ENCODE assay signal across 14 cellular contexts in genomic region chr20:1383621-1384404, GRCh38. TPM values are rescaled to one million over a fixed set of nuclear protein-coding genes. Genes with fewer than 3 reads are reported as not detected.
A peak's percentile ranks its signal among the peaks of the same experiment; 100 is the strongest.
DNase-seq lines count a peak whose midpoint lies in the region; ATAC-seq, FAIRE-seq and TF ChIP-seq lines count a peak whose summit lies in the region.
"Had no signal": no experiment of that assay in that cellular context is flagged by ENCODE, and none has a peak within 500 bp of the region (broad histone marks: within the 10 kb centered on the region; RNA-seq: fewer than 3 reads in every experiment).

No MANE protein-coding gene starts in this region.

- no peak for TF ChIP-seq POLR2A in HepG2 (IDR thresholded peaks at IDR 0.05; ENCODE audit: insufficient read depth in 1 of 2, low read depth in 2 of 2, low read length in 2 of 2)
- TF ChIP-seq POLR2A in right lobe of liver (IDR thresholded peaks at IDR 0.05), result no peak

- TF ChIP-seq EP300 in HepG2 (IDR thresholded peaks at IDR 0.05; ENCODE audit: low read depth in 2 of 2, low read length in 2 of 2) (no peak), HepG2 (CRISPR knock-in tag; IDR thresholded peaks at IDR 0.05; ENCODE audit: borderline replicate concordance) (no peak)

- H4K20me1 ChIP-seq in HepG2 (ENCODE audit: insufficient read depth, low read length), result peaks cover 90% of the 10 kb centered on the region

- ATAC-seq in HepG2, result peak; percentile 61
- no peak for ATAC-seq in right lobe of liver
- ATAC-seq: Right ventricle myocardium inferior had no signal

- no peak overlapping the region for H2AFZ ChIP-seq in HepG2 (ENCODE audit: low read length)
- H2AFZ ChIP-seq: GM23248 had no signal

- intact Hi-C loops in HepG2 (cut with micrococcal nuclease; ENCODE audit: unreplicated experiment), result no loop called here
- intact Hi-C loops in right lobe of liver (cut with DNase I), result loop anchor here in 1 of 2 donors (10.0 kb wide), 1 partner anchor 59 kb away; the partner anchor contains the start of gene SDCBP2

- CTCF ChIA-PET in HepG2 (lab: Yijun Ruan, JAX; ENCODE audit: low intra/inter-chr PET ratio, low total read pairs), result no interaction called here

- H3K27ac Mint-ChIP-seq in endothelial cell (ENCODE audit: unreplicated experiment) (peak overlapping the region; percentile 20), mesothelial cell of epicardium (no peak overlapping the region)

- H3K9ac ChIP-seq in HepG2 (ENCODE audit: insufficient read depth, low read depth, low read length), result no peak overlapping the region

- peaks cover 98% of the 10 kb centered on the region for H3K79me2 ChIP-seq in HepG2 (ENCODE audit: insufficient read depth, low read length)

- H3K4me1 ChIP-seq in HepG2 (ENCODE audit: insufficient read depth, low read length), result peaks cover 72% of the 10 kb centered on the region
- H3K4me1 ChIP-seq in right lobe of liver, result peaks cover 0 to 26% (median 10%) of the 10 kb centered on the region in 4 donors

- H3K27ac ChIP-seq in HepG2 (ENCODE audit: extremely low read length, insufficient read depth, low read length) (no peak overlapping the region), right lobe of liver (no peak overlapping the region)

- H3K4me2 ChIP-seq in HepG2 (ENCODE audit: low read depth, low read length), result no peak overlapping the region

- 79% methylated on average over 5 of the region's 5 CpGs for WGBS in HepG2 (ENCODE audit: low lambda C conversion rate)
- WGBS in right lobe of liver (ENCODE audit: insufficient coverage, low coverage, low lambda C conversion rate, missing lambda C conversion rate), result 82% methylated on average over 4 of the region's 5 CpGs

- POLR2A ChIA-PET in HepG2 (lab: Yijun Ruan, JAX), result interaction anchor here (1.2 to 2.7 kb wide), 4 partner anchors 8 to 59 kb away, joined by 3 to 20 read pairs (median 8); partner anchors contain the start of gene FKBP1A

- peaks cover 16 to 44% of the 10 kb centered on the region in 2 experiments for H3K36me3 ChIP-seq in HepG2 (replicated peaks in 1 of 2; ENCODE audit: control insufficient read depth in 1 of 2, insufficient read depth in 2 of 2, low read length in 2 of 2)
- H3K36me3 ChIP-seq in right lobe of liver, result no peaks in the 10 kb centered on the region

- in situ Hi-C loops in HepG2 (cut with HindIII; ENCODE audit: extremely low pct_ligation_motif_present, low pct_unique_long_range_greater_than_20kb), result no loop called here
- in situ Hi-C loops in G401 (cut with HindIII; ENCODE audit: low sequenced_read_pairs), result no loop called here

- DNase-seq in HepG2 (ENCODE audit: low spot score) (no peak), right lobe of liver (no peak), NCI-H345 (lab: John Stamatoyannopoulos, UW) (peak; percentile 88), endothelial cell (ENCODE audit: low spot score) (no peak), NCI-H226 (no peak), DMS 273 treated with DMSO at 0.1 percent for 48 hours (lab: John Stamatoyannopoulos, UW) (no peak), G401 (ENCODE audit: low spot score) (no peak), mesothelial cell of epicardium (ENCODE audit: low spot score in 2 of 2, unreplicated experiment in 2 of 2) (no peak)
- DNase-seq: ACHN; activated CD4-positive, alpha-beta T cell treated with anti-CD3 and anti-CD28 coated beads for 36 hours; Caco-2 had no signal

- FAIRE-seq in HepG2 (lab: Jason Lieb, UNC), result no peak

- H3K27me3 Mint-ChIP-seq in endothelial cell (ENCODE audit: unreplicated experiment) (peaks cover 1% of the 10 kb centered on the region), mesothelial cell of epicardium (ENCODE audit: low read depth) (no peaks in the 10 kb centered on the region)
- H3K27me3 Mint-ChIP-seq: activated CD4-positive, alpha-beta T cell treated with anti-CD3 and anti-CD28 coated beads for 36 hours had no signal

- no peaks in the 10 kb centered on the region for H3K9me3 ChIP-seq in HepG2 (ENCODE audit: low read length)
- H3K9me3 ChIP-seq in right lobe of liver, result no peaks in the 10 kb centered on the region
- H3K9me3 ChIP-seq: Caco-2 had no signal

- H3K4me1 Mint-ChIP-seq in endothelial cell (ENCODE audit: unreplicated experiment), result peaks cover 91% of the 10 kb centered on the region
- peaks cover 4% of the 10 kb centered on the region for H3K4me1 Mint-ChIP-seq in mesothelial cell of epicardium

- H3K4me3 Mint-ChIP-seq in endothelial cell (ENCODE audit: unreplicated experiment) (no peak overlapping the region), mesothelial cell of epicardium (no peak overlapping the region)
- H3K4me3 Mint-ChIP-seq: activated CD4-positive, alpha-beta T cell treated with anti-CD3 and anti-CD28 coated beads for 36 hours; neural crest cell had no signal

- H3K36me3 Mint-ChIP-seq in endothelial cell (ENCODE audit: low read depth, unreplicated experiment), result peaks cover 31% of the 10 kb centered on the region
- H3K36me3 Mint-ChIP-seq in mesothelial cell of epicardium, result peaks cover 1% of the 10 kb centered on the region

- H3K4me3 ChIP-seq in HepG2 (replicated peaks in 1 of 3; ENCODE audit: insufficient read depth in 1 of 3, low read depth in 2 of 3, low read length in 3 of 3) (no peak overlapping the region), right lobe of liver (no peak overlapping the region)
- H3K4me3 ChIP-seq: GM23248 had no signal

- H3K27me3 ChIP-seq in HepG2 (ENCODE audit: control insufficient read depth in 1 of 2, insufficient read depth in 2 of 2, low read length in 2 of 2), result no peaks in the 10 kb centered on the region
- H3K27me3 ChIP-seq in right lobe of liver, result no peaks in the 10 kb centered on the region

- TF ChIP-seq CTCF in HepG2 (CRISPR knock-in tag; IDR thresholded peaks at IDR 0.05) (no peak), right lobe of liver (IDR thresholded peaks at IDR 0.05) (no peak), endothelial cell (IDR thresholded peaks at IDR 0.05; ENCODE audit: unreplicated experiment) (no peak), mesothelial cell of epicardium (IDR thresholded peaks at IDR 0.05; ENCODE audit: unreplicated experiment) (no peak)

- TF ChIP-seq RAD21 in HepG2 (CRISPR knock-in tag; IDR thresholded peaks at IDR 0.05), result no peak

- no TSS peak for BruUV-seq in HepG2 (replicated peaks; lab: Mats Ljungman, UMichigan)

- no peaks in the 10 kb centered on the region for H3K9me3 Mint-ChIP-seq in endothelial cell (ENCODE audit: unreplicated experiment)
- no peaks in the 10 kb centered on the region for H3K9me3 Mint-ChIP-seq in mesothelial cell of epicardium
- H3K9me3 Mint-ChIP-seq: neural crest cell had no signal

RNA-seq across cellular contexts. Expression of gene FKBP1A, which starts 9.0 kb away (rescaled TPM):
- total RNA-seq in HepG2 (2016; rRNA removed; fragmentation: Illumina TruSeq; extraction: Trizol), result 119 and 188 TPM in 2 replicates
- total RNA-seq in HepG2 (2016; cell fraction: cytosol; rRNA removed; fragmentation: Illumina TruSeq; extraction: Trizol; ENCODE audit: low read depth), result 32.5 and 44.9 TPM in 2 replicates
- 120 and 187 TPM in 2 replicates for total RNA-seq in HepG2 (2016; cell fraction: insoluble cytoplasmic fraction; rRNA removed; fragmentation: Illumina TruSeq; extraction: Trizol)
- 119 and 132 TPM in 2 replicates for total RNA-seq in HepG2 (2016; cell fraction: membrane; rRNA removed; fragmentation: Illumina TruSeq; extraction: Trizol)
- 70.0 and 93.2 TPM in 2 replicates for total RNA-seq in HepG2 (2016; cell fraction: nucleus; rRNA removed; fragmentation: Illumina TruSeq; extraction: Trizol)
- 436 and 468 TPM in 2 replicates for polyA plus RNA-seq in HepG2 (2011; rRNA removed)
- polyA plus RNA-seq in HepG2 (2011; cell fraction: cytosol; rRNA removed), result 445 and 560 TPM in 2 replicates
- polyA plus RNA-seq in HepG2 (2011; cell fraction: nucleus; rRNA removed), result 139 and 210 TPM in 2 replicates
- 286 and 329 TPM in 2 replicates for polyA plus RNA-seq in HepG2 (2012)
- polyA plus RNA-seq in HepG2 (2016; cell fraction: cytosol; fragmentation: Illumina TruSeq; extraction: Trizol; ENCODE audit: low read depth), result 115 and 137 TPM in 2 replicates
- polyA plus RNA-seq in HepG2 (2016; cell fraction: insoluble cytoplasmic fraction; fragmentation: Illumina TruSeq; extraction: Trizol; ENCODE audit: low read depth), result 594 and 645 TPM in 2 replicates
- polyA plus RNA-seq in HepG2 (2016; cell fraction: membrane; fragmentation: Illumina TruSeq; extraction: Trizol; ENCODE audit: low read depth), result 321 and 333 TPM in 2 replicates
- polyA plus RNA-seq in HepG2 (2016; cell fraction: nucleus; fragmentation: Illumina TruSeq; extraction: Trizol; ENCODE audit: insufficient read depth, low read depth), result 249 and 270 TPM in 2 replicates
- polyA minus RNA-seq in HepG2 (2011; rRNA and poly(A)+ RNA removed; ENCODE audit: low replicate concordance), result 241 and 466 TPM in 2 replicates
- 119 and 130 TPM in 2 replicates for polyA minus RNA-seq in HepG2 (2011; cell fraction: cytosol; rRNA and poly(A)+ RNA removed)
- 63.7 and 102 TPM in 2 replicates for polyA minus RNA-seq in HepG2 (2011; cell fraction: nucleus; rRNA and poly(A)+ RNA removed)
- total RNA-seq in right lobe of liver, result 10 to 100 TPM; 56.9 to 86.9 (median 63.4) TPM
- total RNA-seq in endothelial cell (ENCODE audit: unreplicated experiment), result 952 TPM
- 158 and 170 TPM in 2 replicates for total RNA-seq in G401 (2014; rRNA removed; shearing (Covaris generic))
- 130 to 135 TPM (median 132 TPM) in 3 replicates for total RNA-seq in mesothelial cell of epicardium

RNA-seq across cellular contexts. Expression of gene SDCBP2, which starts 54.9 kb away (rescaled TPM):
- total RNA-seq in HepG2 (2016; rRNA removed; fragmentation: Illumina TruSeq; extraction: Trizol), result 0.87 and 1.2 TPM in 2 replicates
- 0.79 and 0.91 TPM in 2 replicates for total RNA-seq in HepG2 (2016; cell fraction: cytosol; rRNA removed; fragmentation: Illumina TruSeq; extraction: Trizol; ENCODE audit: low read depth)
- total RNA-seq in HepG2 (2016; cell fraction: insoluble cytoplasmic fraction; rRNA removed; fragmentation: Illumina TruSeq; extraction: Trizol), result 0.89 and 1.1 TPM in 2 replicates
- total RNA-seq in HepG2 (2016; cell fraction: membrane; rRNA removed; fragmentation: Illumina TruSeq; extraction: Trizol), result 0.48 and 0.93 TPM in 2 replicates
- 0.66 and 0.81 TPM in 2 replicates for total RNA-seq in HepG2 (2016; cell fraction: nucleus; rRNA removed; fragmentation: Illumina TruSeq; extraction: Trizol)
- 2.4 and 2.9 TPM in 2 replicates for polyA plus RNA-seq in HepG2 (2011; rRNA removed)
- polyA plus RNA-seq in HepG2 (2011; cell fraction: cytosol; rRNA removed), result 2.5 and 3.1 TPM in 2 replicates
- polyA plus RNA-seq in HepG2 (2011; cell fraction: nucleus; rRNA removed), result 6.1 and 6.2 TPM in 2 replicates
- 2.1 and 4.3 TPM in 2 replicates for polyA plus RNA-seq in HepG2 (2012)
- polyA plus RNA-seq in HepG2 (2016; cell fraction: cytosol; fragmentation: Illumina TruSeq; extraction: Trizol; ENCODE audit: low read depth), result 0.62 and 0.94 TPM in 2 replicates
- 0.67 and 0.96 TPM in 2 replicates for polyA plus RNA-seq in HepG2 (2016; cell fraction: insoluble cytoplasmic fraction; fragmentation: Illumina TruSeq; extraction: Trizol; ENCODE audit: low read depth)
- polyA plus RNA-seq in HepG2 (2016; cell fraction: membrane; fragmentation: Illumina TruSeq; extraction: Trizol; ENCODE audit: low read depth), result 0.65 and 0.68 TPM in 2 replicates
- 1.5 and 1.6 TPM in 2 replicates for polyA plus RNA-seq in HepG2 (2016; cell fraction: nucleus; fragmentation: Illumina TruSeq; extraction: Trizol; ENCODE audit: insufficient read depth, low read depth)
- polyA minus RNA-seq in HepG2 (2011; rRNA and poly(A)+ RNA removed; ENCODE audit: low replicate concordance), result 0.42 and 0.92 TPM in 2 replicates
- polyA minus RNA-seq in HepG2 (2011; cell fraction: cytosol; rRNA and poly(A)+ RNA removed), result 0.62 and 0.89 TPM in 2 replicates
- polyA minus RNA-seq in HepG2 (2011; cell fraction: nucleus; rRNA and poly(A)+ RNA removed), result 0.37 and 0.64 TPM in 2 replicates
- total RNA-seq in right lobe of liver, result 10 to 100 TPM in 3 of 6 experiments, 1 to 10 TPM in 3; 2.0 to 43.3 (median 16.6) TPM
- 10.1 TPM for total RNA-seq in endothelial cell (ENCODE audit: unreplicated experiment)
- total RNA-seq in G401 (2014; rRNA removed; shearing (Covaris generic)), result 0.49 and 2.0 TPM in 2 replicates
- 1.8 to 3.4 TPM (median 2.9 TPM) in 3 replicates for total RNA-seq in mesothelial cell of epicardium
